In the genomic region with DNA sequence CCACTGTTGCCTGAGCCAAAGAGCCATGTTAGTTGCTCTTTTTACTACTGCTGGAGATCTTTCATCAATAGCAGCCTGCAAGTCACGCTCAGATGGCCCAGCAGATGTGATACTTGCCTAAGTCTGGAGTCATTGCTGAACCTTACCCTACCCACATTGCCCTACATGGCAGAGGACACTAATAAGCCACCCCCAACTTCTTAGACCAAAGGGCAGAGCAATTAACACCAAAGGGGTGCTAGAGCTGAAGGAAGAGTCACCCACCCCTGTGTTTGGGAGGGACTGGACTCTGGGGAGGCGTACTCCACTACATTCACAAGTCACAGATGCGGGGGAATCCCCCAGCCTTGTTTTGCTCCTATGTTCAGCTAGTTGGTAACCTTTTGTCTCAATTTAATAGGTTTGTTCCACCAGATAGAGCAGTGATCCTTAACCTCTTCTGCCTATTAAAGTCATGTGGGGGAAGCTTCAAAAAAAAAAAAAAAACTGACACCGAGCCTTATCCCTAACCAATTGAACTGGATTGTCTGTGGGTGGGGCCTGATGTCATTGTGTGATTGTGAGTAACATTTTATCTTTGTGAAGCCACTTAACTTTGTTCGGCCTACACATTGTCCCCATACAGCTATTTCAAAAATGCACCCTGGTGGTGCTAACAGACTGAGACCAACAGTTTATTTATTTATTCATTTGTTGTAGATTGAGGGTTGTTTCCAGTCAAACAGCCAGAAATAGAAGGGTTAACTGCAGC, we compare ENCODE assay signal across 10 cellular contexts. TPM values are rescaled to one million over a fixed set of nuclear protein-coding genes. Genes with fewer than 3 reads are reported as not detected.
A peak's percentile ranks its signal among the peaks of the same experiment; 100 is the strongest.
DNase-seq lines count a peak whose midpoint lies in the region; ATAC-seq, FAIRE-seq and TF ChIP-seq lines count a peak whose summit lies in the region.
"Had no signal": no experiment of that assay in that cellular context is flagged by ENCODE, and none has a peak within 500 bp of the region (broad histone marks: within the 10 kb centered on the region; RNA-seq: fewer than 3 reads in every experiment).

No MANE protein-coding gene starts in this region.

- ATAC-seq in GM21529 (IDR thresholded peaks at IDR 0.05; ENCODE audit: unreplicated experiment) (peak; percentile 72), HG03575 (IDR thresholded peaks at IDR 0.05; ENCODE audit: extremely low read depth, insufficient number of reproducible peaks, low FRiP score, unreplicated experiment) (peak; percentile 42), mucosa of descending colon (peak; percentile 66)

- TF ChIP-seq POLR2A in GM12891 (IDR thresholded peaks at IDR 0.05; ENCODE audit: low read depth, low read length) = no peak

- no peaks in the 10 kb centered on the region for H3K36me3 ChIP-seq in mucosa of descending colon (ENCODE audit: low read depth)

- DNase-seq in GM12891 (ENCODE audit: insufficient read length, low spot score) (no peak), mucosa of descending colon (no peak), HPDE6-E6E7 (ENCODE audit: extremely low spot score) (no peak), type B pancreatic cell (ENCODE audit: extremely low spot score, unreplicated experiment) (no peak), NCI-H1048 (lab: John Stamatoyannopoulos, UW) (no peak), HFFc6 (no peak)
- DNase-seq: activated CD4-positive, CD25-positive, alpha-beta regulatory T cell; stimulated activated CD4-positive, alpha-beta T cell treated with anti-CD3 and anti-CD28 coated beads, Interleukin-4, amount 100 ng/mL, for 4 hours had no signal

- H3K36me3 Mint-ChIP-seq in type B pancreatic cell = no peaks in the 10 kb centered on the region
- no peaks in the 10 kb centered on the region for H3K36me3 Mint-ChIP-seq in HFFc6 (ENCODE audit: low read depth)

- H3K4me1 Mint-ChIP-seq in type B pancreatic cell (ENCODE audit: unreplicated experiment) = peaks cover 13% of the 10 kb centered on the region
- peaks cover 37% of the 10 kb centered on the region for H3K4me1 Mint-ChIP-seq in HFFc6 (ENCODE audit: low read depth)

- H3K27ac Mint-ChIP-seq in type B pancreatic cell (no peak overlapping the region), HFFc6 (no peak overlapping the region)

- H3K4me3 ChIP-seq in mucosa of descending colon = no peak overlapping the region

- H3K9me3 ChIP-seq in mucosa of descending colon = no peaks in the 10 kb centered on the region

- H3K4me3 Mint-ChIP-seq in type B pancreatic cell = no peak overlapping the region
- no peak overlapping the region for H3K4me3 Mint-ChIP-seq in HFFc6

- FAIRE-seq in GM12891 (lab: Jason Lieb, UNC) = peak; percentile 97

- intact Hi-C loops in mucosa of descending colon (cut with DNase I, micrococcal nuclease) = no loop called here

- TF ChIP-seq CTCF in mucosa of descending colon (IDR thresholded peaks at IDR 0.05) (no peak), type B pancreatic cell (conservative IDR thresholded peaks at IDR 0.05) (no peak), HFFc6 (IDR thresholded peaks at IDR 0.05) (no peak)

- H3K27me3 Mint-ChIP-seq in type B pancreatic cell (no peaks in the 10 kb centered on the region), HFFc6 (ENCODE audit: insufficient read depth) (no peaks in the 10 kb centered on the region)

- H3K4me1 ChIP-seq in mucosa of descending colon (ENCODE audit: low read depth) = no peaks in the 10 kb centered on the region

- H3K9me3 Mint-ChIP-seq in type B pancreatic cell (no peaks in the 10 kb centered on the region), HFFc6 (no peaks in the 10 kb centered on the region)

TF ChIP-seq in GM12891, 5 proteins besides CTCF, POLR2A, EP300 and RAD21:
- TF ChIP-seq PAX5 (IDR thresholded peaks at IDR 0.05; ENCODE audit: insufficient read depth, low read length, severe bottlenecking) (peak; percentile 86), POLR2AphosphoS5 (IDR thresholded peaks at IDR 0.05; ENCODE audit: low read depth, low read length) (no peak)

RNA-seq across cellular contexts. Expression of a gene that starts 13.1 kb away (rescaled TPM):
- polyA plus RNA-seq in GM12891 (2012; ENCODE audit: low read depth, missing spikeins) = 2.0 TPM
- total RNA-seq in mucosa of descending colon = 100 to 1,000 TPM in 1 of 3 donors, 10 to 100 TPM in 2; 49.5 to 124 (median 72.9) TPM
- 28.8 and 67.2 TPM in 2 replicates for total RNA-seq in type B pancreatic cell (ENCODE audit: low replicate concordance)
- total RNA-seq in HFFc6 (2021; fragmentation: NEBNext Ultra II Directional; extraction: Animal tissue kit (Norgen Biotek cat#: 25700)) = 100 to 1,000 TPM; 219 to 346 (median 321) TPM

RNA-seq across cellular contexts. Expression of a gene that starts 23.9 kb away (rescaled TPM):
- 1.4 TPM for polyA plus RNA-seq in GM12891 (2012; ENCODE audit: low read depth, missing spikeins)
- total RNA-seq in mucosa of descending colon (10 to 100 TPM; 35.2 to 60.3 (median 48.2) TPM), type B pancreatic cell (ENCODE audit: low replicate concordance) (30.4 and 39.5 TPM in 2 replicates)
- total RNA-seq in HFFc6 (2021; fragmentation: NEBNext Ultra II Directional; extraction: Animal tissue kit (Norgen Biotek cat#: 25700)) = 10 to 100 TPM; 25.2 to 36.0 (median 30.7) TPM
